Comparison of ENCODE assay signal across 8 cellular contexts in the genomic region with DNA sequence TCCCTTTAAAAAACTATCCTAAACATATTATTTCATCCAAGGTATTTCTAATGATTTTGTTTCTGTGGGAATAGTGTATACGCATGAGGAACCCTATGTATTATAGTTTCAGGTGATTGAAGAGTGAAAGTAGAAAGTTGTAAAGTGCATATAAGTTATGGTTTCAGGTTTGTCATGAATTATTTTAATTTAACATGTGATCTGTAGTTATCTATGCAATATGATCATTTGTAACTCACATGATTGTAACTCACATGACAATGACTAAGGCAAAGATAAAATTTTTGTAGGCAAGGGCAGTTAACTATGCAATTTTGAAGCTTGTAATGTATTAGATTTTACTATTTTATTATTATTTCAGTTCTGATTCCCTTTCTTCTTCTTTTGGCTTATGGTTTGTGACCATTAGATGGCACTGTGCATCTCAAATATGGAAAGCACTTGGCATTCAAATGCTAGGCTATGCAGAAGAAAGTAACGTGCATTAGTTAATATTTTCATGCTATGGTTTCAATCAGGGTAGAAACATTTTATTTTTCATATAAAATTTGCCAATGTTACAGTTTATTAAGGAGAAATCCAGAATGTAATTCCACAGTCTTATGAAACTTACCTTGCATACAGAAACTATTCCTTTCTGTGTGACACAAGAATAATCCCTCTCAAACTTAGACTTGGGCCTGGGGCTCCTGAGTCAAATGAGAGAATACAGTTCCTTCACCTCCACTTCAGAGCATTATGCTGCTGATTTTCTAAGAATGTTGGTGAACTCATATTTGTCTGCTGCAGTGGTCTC. TPM values are rescaled to one million over a fixed set of nuclear protein-coding genes. Genes with fewer than 3 reads are reported as not detected.
A peak's percentile ranks its signal among the peaks of the same experiment; 100 is the strongest.
DNase-seq lines count a peak whose midpoint lies in the region; ATAC-seq, FAIRE-seq and TF ChIP-seq lines count a peak whose summit lies in the region.

No MANE protein-coding gene starts in this region.

- no peaks in the 10 kb centered on the region for H3K9me3 Mint-ChIP-seq in HFFc6

- DNase-seq in NCI-H510A treated with DMSO at 0.1 percent for 48 hours (lab: John Stamatoyannopoulos, UW) (peak; percentile 19), NCI-H510A (lab: John Stamatoyannopoulos, UW) (no peak), HFFc6 (peak; percentile 41), RCC 7860 (ENCODE audit: low spot score) (peak; percentile 7), epithelial cell of proximal tubule (ENCODE audit: low read depth) (no peak), trophoblast cell (peak in 1 of 2 donors; percentile 70), GM19239 (ENCODE audit: insufficient read length, low spot score) (no peak)

- no peak overlapping the region for H3K27ac Mint-ChIP-seq in HFFc6

- H3K79me1 ChIP-seq in trophoblast cell (ENCODE audit: low read length) = peaks cover 14% of the 10 kb centered on the region

- H2BK5ac ChIP-seq in trophoblast cell (ENCODE audit: low read depth, low read length, poor library complexity) = peak overlapping the region; percentile 25

- peaks cover 2% of the 10 kb centered on the region for H3K79me2 ChIP-seq in trophoblast cell (ENCODE audit: control insufficient read depth, insufficient read depth, low read length, poor library complexity)

- WGBS in trophoblast cell (ENCODE audit: extremely low coverage, insufficient coverage, insufficient read length) = no CpG with 5 or more reads among the region's 2 CpGs

- no peak overlapping the region for H3K18ac ChIP-seq in trophoblast cell (ENCODE audit: low read length)

- no peak overlapping the region for H3K4me2 ChIP-seq in trophoblast cell (ENCODE audit: low read length)

- peak; percentile 5 for FAIRE-seq in RCC 7860 (lab: Jason Lieb, UNC)
- FAIRE-seq in GM19239 (lab: Jason Lieb, UNC) = no peak

- no peak overlapping the region for H3K9ac ChIP-seq in trophoblast cell (ENCODE audit: low read length)

- no peak overlapping the region; the same call in 1 of the 2 replicates for H3K4me3 Mint-ChIP-seq in HFFc6

- no peak overlapping the region for H3K23ac ChIP-seq in trophoblast cell (ENCODE audit: low read length)

- H3K4ac ChIP-seq in trophoblast cell (ENCODE audit: low read depth, low read length) = no peak overlapping the region

- H3K9me3 ChIP-seq in trophoblast cell (ENCODE audit: insufficient read depth, low read depth, low read length) = no peaks in the 10 kb centered on the region

- no peak overlapping the region for H3K27ac ChIP-seq in trophoblast cell (ENCODE audit: low read depth, low read length)

- H3K36me3 Mint-ChIP-seq in HFFc6 (ENCODE audit: low read depth) = no peaks in the 10 kb centered on the region

- peak overlapping the region; percentile 79 for H2AK5ac ChIP-seq in trophoblast cell (ENCODE audit: low read length)

- H3K27me3 Mint-ChIP-seq in HFFc6 (ENCODE audit: insufficient read depth) = peaks cover 11% of the 10 kb centered on the region

- H2BK120ac ChIP-seq in trophoblast cell (ENCODE audit: insufficient read depth, low read length, poor library complexity) = peak overlapping the region; percentile 93

- H4K12ac ChIP-seq in trophoblast cell (ENCODE audit: low read depth, low read length) = no peak overlapping the region

- no peak overlapping the region for H4K8ac ChIP-seq in trophoblast cell (ENCODE audit: low read depth, low read length)

- no peak for ATAC-seq in HG03520 (IDR thresholded peaks at IDR 0.05; ENCODE audit: unreplicated experiment)

- peak overlapping the region; percentile 100 for H2BK12ac ChIP-seq in trophoblast cell (ENCODE audit: low read length)

- no peaks in the 10 kb centered on the region for H3K27me3 ChIP-seq in trophoblast cell (ENCODE audit: insufficient read depth, low read length)

- no peak overlapping the region for H2AFZ ChIP-seq in trophoblast cell (ENCODE audit: insufficient read depth, low read length, poor library complexity)

- TF ChIP-seq CTCF in HFFc6 (IDR thresholded peaks at IDR 0.05) (peak; percentile 84), epithelial cell of proximal tubule (conservative IDR thresholded peaks at IDR 0.05; ENCODE audit: low read depth, low read length) (peak; percentile 78)

- H3K36me3 ChIP-seq in trophoblast cell (ENCODE audit: control insufficient read depth in 1 of 2, insufficient read depth in 2 of 2, low read length in 2 of 2) = no peaks in the 10 kb centered on the region

- H3K4me3 ChIP-seq in epithelial cell of proximal tubule (ENCODE audit: low read depth, low read length) (no peak overlapping the region), trophoblast cell (ENCODE audit: low read depth, low read length) (no peak overlapping the region)

- H3K4me1 Mint-ChIP-seq in HFFc6 (ENCODE audit: low read depth) = peaks cover 4% of the 10 kb centered on the region; the same call in 1 of the 2 replicates

- H3K4me1 ChIP-seq in trophoblast cell (ENCODE audit: control insufficient read depth in 1 of 2, insufficient read depth in 2 of 2, low read length in 2 of 2) = peaks cover 7 to 8% of the 10 kb centered on the region in 2 experiments

- H4K91ac ChIP-seq in trophoblast cell (ENCODE audit: low read depth, low read length) = peak overlapping the region; percentile 91

- H3K14ac ChIP-seq in trophoblast cell (ENCODE audit: low read length) = peak overlapping the region; percentile 84

RNA-seq across cellular contexts. Expression of a gene that starts 15.8 kb away (rescaled TPM):
- not detected for total RNA-seq in HFFc6 (2021; fragmentation: NEBNext Ultra II Directional; extraction: Animal tissue kit (Norgen Biotek cat#: 25700))
- 3.1 and 4.8 TPM in 2 replicates for total RNA-seq in epithelial cell of proximal tubule
- 13.0 and 14.0 TPM in 2 replicates for polyA plus RNA-seq in trophoblast cell (2013)

RNA-seq across cellular contexts. Expression of a gene that starts 24.5 kb away (rescaled TPM):
- total RNA-seq in HFFc6 (2021; fragmentation: NEBNext Ultra II Directional; extraction: Animal tissue kit (Norgen Biotek cat#: 25700)) = 1 to 10 TPM in 1 of 6 experiments, under 1 TPM in 5; 0.17 to 1.2 (median 0.35) TPM
- total RNA-seq in epithelial cell of proximal tubule = 6.9 and 7.6 TPM in 2 replicates
- 145 and 158 TPM in 2 replicates for polyA plus RNA-seq in trophoblast cell (2013)

Comparison
In these comparisons a context has a peak if more than half of its experiments do, and no peak if none do; other contexts are left out.
1. DNase-seq: peak in NCI-H510A treated with DMSO at 0.1 percent for 48 hours (single experiment), HFFc6 (single experiment) and RCC 7860 (single experiment); none in NCI-H510A (single experiment), epithelial cell of proximal tubule (single experiment) and GM19239 (single experiment).